ENCODE assay signal across 16 cellular contexts in genomic region chr11:116864531-116864930, GRCh38. TPM values are rescaled to one million over a fixed set of nuclear protein-coding genes. Genes with fewer than 3 reads are reported as not detected.
"Had no signal": no experiment of that assay in that cellular context is flagged by ENCODE, and none has a peak within 500 bp of the region (broad histone marks: within the 10 kb centered on the region; RNA-seq: fewer than 3 reads in every experiment).

No MANE protein-coding gene starts in this region.

- H3K27ac ChIP-seq: breast epithelium, epithelial cell of prostate, parathyroid adenoma, uterus had no signal

- H3K4me3 Mint-ChIP-seq: activated naive CD8-positive, alpha-beta T cell treated with anti-CD3 and anti-CD28 coated beads for 36 hours; activated T-cell treated with anti-CD3 and anti-CD28 coated beads, Interleukin-2, amount 50 U/mL, for 4 hours; immature natural killer cell; naive B cell had no signal

- H3K4me1 ChIP-seq: breast epithelium, parathyroid adenoma, uterus had no signal

- H3K9me3 ChIP-seq: breast epithelium, uterus had no signal

- H3K27ac Mint-ChIP-seq: activated naive CD8-positive, alpha-beta T cell treated with anti-CD3 and anti-CD28 coated beads for 36 hours; immature natural killer cell had no signal

- H3K4me3 ChIP-seq: breast epithelium, lung, uterus had no signal

- DNase-seq: activated CD4-positive, alpha-beta T cell treated with anti-CD3 and anti-CD28 coated beads, Interleukin-2, amount 50 U/mL, for 48 hours; activated gamma-delta T cell treated with Interleukin-2 at 50 U/mL for 16 hours; activated naive CD8-positive, alpha-beta T cell treated with anti-CD3 and anti-CD28 coated beads for 36 hours; activated T-cell treated with anti-CD3 and anti-CD28 coated beads, Interleukin-2, amount 50 U/mL, for 4 hours; anterior cingulate cortex; glutamatergic neuron; immature natural killer cell; naive B cell; retina; uterus had no signal

- H3K36me3 ChIP-seq: breast epithelium, uterus had no signal

- H3K27me3 Mint-ChIP-seq: activated naive CD8-positive, alpha-beta T cell treated with anti-CD3 and anti-CD28 coated beads for 36 hours; naive B cell had no signal

- H3K27me3 ChIP-seq: breast epithelium, uterus had no signal

- H3K9me3 Mint-ChIP-seq: activated naive CD8-positive, alpha-beta T cell treated with anti-CD3 and anti-CD28 coated beads for 36 hours; activated T-cell treated with anti-CD3 and anti-CD28 coated beads, Interleukin-2, amount 50 U/mL, for 4 hours; immature natural killer cell; naive B cell had no signal

- ATAC-seq: activated T-cell treated with anti-CD3 and anti-CD28 coated beads, Interleukin-2, amount 50 U/mL, for 4 hours had no signal

- H3K4me1 Mint-ChIP-seq: activated naive CD8-positive, alpha-beta T cell treated with anti-CD3 and anti-CD28 coated beads for 36 hours; immature natural killer cell had no signal

RNA-seq across cellular contexts. Expression of gene APOC3, which starts 34.8 kb away (rescaled TPM):
- total RNA-seq: activated naive CD8-positive, alpha-beta T cell treated with anti-CD3 and anti-CD28 coated beads for 36 hours; breast epithelium; skeletal muscle tissue; T-helper 2 cell treated with Interferon-gamma antibody and Interleukin-4, amounts not matched to agents 100 ng/mL and 5 ng/mL, for 36 hours had no signal

RNA-seq across cellular contexts. Expression of gene APOA4, which starts 41.4 kb away (rescaled TPM):
- total RNA-seq: activated naive CD8-positive, alpha-beta T cell treated with anti-CD3 and anti-CD28 coated beads for 36 hours; activated T-cell treated with anti-CD3 and anti-CD28 coated beads, Interleukin-2, amount 50 U/mL, for 4 hours; lung; T-helper 2 cell treated with Interferon-gamma antibody and Interleukin-4, amounts not matched to agents 100 ng/mL and 5 ng/mL, for 36 hours; uterus had no signal
